Comparison of ENCODE assay signal across 14 cellular contexts in genomic region chr5:142319105-142319504, GRCh38. TPM values are rescaled to one million over a fixed set of nuclear protein-coding genes. Genes with fewer than 3 reads are reported as not detected.
DNase-seq lines count a peak whose midpoint lies in the region; ATAC-seq, FAIRE-seq and TF ChIP-seq lines count a peak whose summit lies in the region.
"Had no signal": no experiment of that assay in that cellular context is flagged by ENCODE, and none has a peak within 500 bp of the region (broad histone marks: within the 10 kb centered on the region; RNA-seq: fewer than 3 reads in every experiment).

No MANE protein-coding gene starts in this region.

- BruUV-seq in HepG2 (replicated peaks; lab: Mats Ljungman, UMichigan) = no TSS peak

- 81% methylated on average over 2 of the region's 2 CpGs for WGBS in HepG2 (ENCODE audit: low lambda C conversion rate)
- WGBS in right lobe of liver (ENCODE audit: insufficient coverage, low coverage, low lambda C conversion rate, missing lambda C conversion rate) = 64% methylated on average over 2 of the region's 2 CpGs
- 77 to 88% (median 85%) methylated on average over 2 of the region's 2 CpGs for WGBS in ovary, 3 donors

- no peak overlapping the region for H3K27ac ChIP-seq in HepG2 (ENCODE audit: extremely low read length, insufficient read depth, low read length)
- peak overlapping the region in 1 of 3 donors; percentile 36 for H3K27ac ChIP-seq in right lobe of liver
- H3K27ac ChIP-seq in ascending aorta = peak overlapping the region; percentile 29 to 96
- H3K27ac ChIP-seq in upper lobe of right lung = peak overlapping the region; percentile 42
- H3K27ac ChIP-seq in ovary = no peak overlapping the region

- no peak for TF ChIP-seq CTCF in HepG2 (CRISPR knock-in tag; IDR thresholded peaks at IDR 0.05)
- no peak for TF ChIP-seq CTCF in right lobe of liver (IDR thresholded peaks at IDR 0.05)
- TF ChIP-seq CTCF in ascending aorta (IDR thresholded peaks at IDR 0.05) = no peak
- TF ChIP-seq CTCF in upper lobe of right lung (IDR thresholded peaks at IDR 0.05) = no peak
- no peak for TF ChIP-seq CTCF in ovary (IDR thresholded peaks at IDR 0.05)

- H4K20me1 ChIP-seq in HepG2 (ENCODE audit: insufficient read depth, low read length) = peaks cover 96% of the 10 kb centered on the region

- DNase-seq in HepG2 (ENCODE audit: low spot score) = no peak
- DNase-seq in right lobe of liver = no peak
- no peak for DNase-seq in ascending aorta (ENCODE audit: low spot score in 2 of 2)
- no peak for DNase-seq in upper lobe of right lung
- no peak for DNase-seq in ovary
- DNase-seq in SK-N-DZ (ENCODE audit: low spot score) = no peak
- no peak for DNase-seq in C1 segment of cervical spinal cord (lab: John Stamatoyannopoulos, UW)
- DNase-seq: activated CD4-positive, CD25-positive, alpha-beta regulatory T cell; activated T-cell treated with anti-CD3 and anti-CD28 coated beads, Interleukin-2, amount 50 U/mL, for 48 hours; CD4-positive, alpha-beta T cell; central memory CD4-positive, alpha-beta T cell; NCI-H2029 had no signal

- H3K79me2 ChIP-seq in HepG2 (ENCODE audit: insufficient read depth, low read length) = peaks cover 100% of the 10 kb centered on the region

- POLR2A ChIA-PET in HepG2 (lab: Yijun Ruan, JAX) = interaction anchor here (10.3 kb wide), 1 partner anchor 39 kb away, joined by 122 read pairs; no protein-coding TSS in a partner anchor

- H3K4me1 ChIP-seq in HepG2 (ENCODE audit: insufficient read depth, low read length) (peaks cover 75% of the 10 kb centered on the region), right lobe of liver (peaks cover 0 to 44% (median 20%) of the 10 kb centered on the region in 4 donors), ascending aorta (peaks cover 6 to 53% of the 10 kb centered on the region in 2 donors), upper lobe of right lung (peaks cover 74% of the 10 kb centered on the region), ovary (ENCODE audit: insufficient read depth) (peaks cover 2% of the 10 kb centered on the region)

- H3K4me2 ChIP-seq in HepG2 (ENCODE audit: low read depth, low read length) = peak overlapping the region; percentile 83

- CTCF ChIA-PET in HepG2 (lab: Yijun Ruan, JAX; ENCODE audit: low intra/inter-chr PET ratio, low total read pairs) = interaction anchor here (2.3 kb wide), 1 partner anchor 230 kb away, joined by 11 read pairs; no protein-coding TSS in a partner anchor

- in situ Hi-C loops in HepG2 (cut with HindIII; ENCODE audit: extremely low pct_ligation_motif_present, low pct_unique_long_range_greater_than_20kb) = loop anchor here (25.0 kb wide), 1 partner anchor 157 kb away; no protein-coding TSS in a partner anchor

- no peak for FAIRE-seq in HepG2 (lab: Jason Lieb, UNC)
- FAIRE-seq: RCC 7860 had no signal

- H3K9ac ChIP-seq in HepG2 (ENCODE audit: insufficient read depth, low read depth, low read length) = no peak overlapping the region

- TF ChIP-seq EP300 in HepG2 (IDR thresholded peaks at IDR 0.05; ENCODE audit: low read depth in 2 of 2, low read length in 2 of 2) = no peak
- no peak for TF ChIP-seq EP300 in HepG2 (CRISPR knock-in tag; IDR thresholded peaks at IDR 0.05; ENCODE audit: borderline replicate concordance)
- no peak for TF ChIP-seq EP300 in ovary (IDR thresholded peaks at IDR 0.05)

- H3K9me3 ChIP-seq in HepG2 (ENCODE audit: low read length) = no peaks in the 10 kb centered on the region
- no peaks in the 10 kb centered on the region for H3K9me3 ChIP-seq in right lobe of liver
- H3K9me3 ChIP-seq in ascending aorta = no peaks in the 10 kb centered on the region
- H3K9me3 ChIP-seq in iPS-18c (ENCODE audit: control insufficient read depth, insufficient read depth, low read length) = no peaks in the 10 kb centered on the region
- no peaks in the 10 kb centered on the region for H3K9me3 ChIP-seq in upper lobe of right lung
- no peaks in the 10 kb centered on the region for H3K9me3 ChIP-seq in ovary

- no peak overlapping the region for H2AFZ ChIP-seq in HepG2 (ENCODE audit: low read length)

- TF ChIP-seq POLR2A in HepG2 (IDR thresholded peaks at IDR 0.05; ENCODE audit: insufficient read depth in 1 of 2, low read depth in 2 of 2, low read length in 2 of 2) (no peak), right lobe of liver (IDR thresholded peaks at IDR 0.05) (no peak), ovary (IDR thresholded peaks at IDR 0.05) (no peak)

- H3K36me3 ChIP-seq in HepG2 (replicated peaks in 1 of 2; ENCODE audit: control insufficient read depth in 1 of 2, insufficient read depth in 2 of 2, low read length in 2 of 2) (peaks cover 21 to 46% of the 10 kb centered on the region in 2 experiments), right lobe of liver (peaks cover 0 to 5% (median 0%) of the 10 kb centered on the region in 4 donors), ascending aorta (peaks cover 4 to 15% of the 10 kb centered on the region in 2 donors), upper lobe of right lung (peaks cover 22% of the 10 kb centered on the region), ovary (no peaks in the 10 kb centered on the region)

- intact Hi-C loops in HepG2 (cut with micrococcal nuclease; ENCODE audit: unreplicated experiment) (no loop called here), right lobe of liver (cut with DNase I) (no loop called here), ascending aorta (cut with DNase I) (no loop called here), upper lobe of right lung (cut with DNase I) (no loop called here), ovary (cut with DNase I) (no loop called here)

- H3K4me3 ChIP-seq in HepG2 (replicated peaks in 1 of 3; ENCODE audit: insufficient read depth in 1 of 3, low read depth in 2 of 3, low read length in 3 of 3) (peak overlapping the region; percentile 1 to 11 (median 10); a peak in 3 of 6 replicates), right lobe of liver (no peak overlapping the region), ascending aorta (peak overlapping the region; percentile 29 to 83), iPS-18c (ENCODE audit: insufficient read depth, low read depth, low read length) (0 out of 2 replicates have a peak overlapping the region, but pooled peaks have one; percentile 6), upper lobe of right lung (peak overlapping the region; percentile 63), ovary (no peak overlapping the region)

- H3K27me3 ChIP-seq in HepG2 (ENCODE audit: control insufficient read depth in 1 of 2, insufficient read depth in 2 of 2, low read length in 2 of 2) (no peaks in the 10 kb centered on the region; a peak in 2 of 5 replicates), right lobe of liver (no peaks in the 10 kb centered on the region), ascending aorta (no peaks in the 10 kb centered on the region), upper lobe of right lung (peaks cover 8% of the 10 kb centered on the region), ovary (no peaks in the 10 kb centered on the region)

- ATAC-seq in HepG2 = no peak
- ATAC-seq in right lobe of liver = no peak
- peak; percentile 2 for ATAC-seq in upper lobe of right lung

- TF ChIP-seq RAD21 in HepG2 (CRISPR knock-in tag; IDR thresholded peaks at IDR 0.05) = no peak

TF ChIP-seq in HepG2, 621 proteins besides CTCF, POLR2A, EP300 and RAD21:
- TF ChIP-seq THRA (CRISPR knock-in tag; IDR thresholded peaks at IDR 0.05; ENCODE audit: borderline replicate concordance) = no peak
- TF ChIP-seq ZNF792 (CRISPR knock-in tag; IDR thresholded peaks at IDR 0.05) = no peak
- TF ChIP-seq ZNF138 (CRISPR knock-in tag; IDR thresholded peaks at IDR 0.05; ENCODE audit: low read depth) = no peak
- TF ChIP-seq PITX1 (CRISPR knock-in tag; IDR thresholded peaks at IDR 0.05) = no peak
- TF ChIP-seq ZKSCAN8 (CRISPR knock-in tag; IDR thresholded peaks at IDR 0.05; ENCODE audit: borderline replicate concordance) = no peak
- no peak for TF ChIP-seq ZNF230 (CRISPR knock-in tag; IDR thresholded peaks at IDR 0.05)

RNA-seq across cellular contexts. Expression of gene SPRY4, which starts 5.7 kb away (rescaled TPM):
- 8.9 and 9.0 TPM in 2 replicates for total RNA-seq in HepG2 (2016; rRNA removed; fragmentation: Illumina TruSeq; extraction: Trizol)
- 1.6 and 1.8 TPM in 2 replicates for total RNA-seq in HepG2 (2016; cell fraction: cytosol; rRNA removed; fragmentation: Illumina TruSeq; extraction: Trizol; ENCODE audit: low read depth)
- total RNA-seq in HepG2 (2016; cell fraction: insoluble cytoplasmic fraction; rRNA removed; fragmentation: Illumina TruSeq; extraction: Trizol) = 8.3 and 8.7 TPM in 2 replicates
- 5.8 and 6.0 TPM in 2 replicates for total RNA-seq in HepG2 (2016; cell fraction: membrane; rRNA removed; fragmentation: Illumina TruSeq; extraction: Trizol)
- total RNA-seq in HepG2 (2016; cell fraction: nucleus; rRNA removed; fragmentation: Illumina TruSeq; extraction: Trizol) = 12.5 and 16.8 TPM in 2 replicates
- polyA plus RNA-seq in HepG2 (2011; rRNA removed) = 17.8 and 19.2 TPM in 2 replicates
- polyA plus RNA-seq in HepG2 (2011; cell fraction: cytosol; rRNA removed) = 10.9 and 12.6 TPM in 2 replicates
- 61.0 and 63.7 TPM in 2 replicates for polyA plus RNA-seq in HepG2 (2011; cell fraction: nucleus; rRNA removed)
- polyA plus RNA-seq in HepG2 (2012) = 10.0 and 17.2 TPM in 2 replicates
- 0.37 and 0.40 TPM in 2 replicates for polyA plus RNA-seq in HepG2 (2016; cell fraction: cytosol; fragmentation: Illumina TruSeq; extraction: Trizol; ENCODE audit: low read depth)
- 6.9 and 9.0 TPM in 2 replicates for polyA plus RNA-seq in HepG2 (2016; cell fraction: insoluble cytoplasmic fraction; fragmentation: Illumina TruSeq; extraction: Trizol; ENCODE audit: low read depth)
- polyA plus RNA-seq in HepG2 (2016; cell fraction: membrane; fragmentation: Illumina TruSeq; extraction: Trizol; ENCODE audit: low read depth) = 2.0 and 2.1 TPM in 2 replicates
- 21.3 and 22.7 TPM in 2 replicates for polyA plus RNA-seq in HepG2 (2016; cell fraction: nucleus; fragmentation: Illumina TruSeq; extraction: Trizol; ENCODE audit: insufficient read depth, low read depth)
- 0.09 and 81.1 TPM in 2 replicates for polyA minus RNA-seq in HepG2 (2011; rRNA and poly(A)+ RNA removed; ENCODE audit: low replicate concordance)
- polyA minus RNA-seq in HepG2 (2011; cell fraction: cytosol; rRNA and poly(A)+ RNA removed) = 21.7 and 22.2 TPM in 2 replicates
- 40.0 and 40.4 TPM in 2 replicates for polyA minus RNA-seq in HepG2 (2011; cell fraction: nucleus; rRNA and poly(A)+ RNA removed)
- total RNA-seq in right lobe of liver = 10 to 100 TPM in 2 of 6 experiments, 1 to 10 TPM in 4; 3.9 to 11.6 (median 7.3) TPM
- 111 TPM for total RNA-seq in ascending aorta
- total RNA-seq in upper lobe of right lung = 89.8 TPM
- total RNA-seq in ovary = 10 to 100 TPM in 1 of 7 donors, 1 to 10 TPM in 6; 1.9 to 15.9 (median 5.5) TPM
- polyA plus RNA-seq in ovary = 1 to 10 TPM; 2.0 to 8.6 TPM
- polyA plus RNA-seq in SK-N-DZ (2014; cell fraction: cytosol; rRNA removed) = not detected in 2 replicates
- not detected in 2 replicates for polyA plus RNA-seq in SK-N-DZ (2014; cell fraction: nucleus; rRNA removed)

Comparison
In these comparisons a context has a peak if more than half of its experiments do, and no peak if none do; other contexts are left out.
1. H3K4me3 ChIP-seq: peak in HepG2 (3 of 3), ascending aorta (2 of 2), iPS-18c (single experiment) and upper lobe of right lung (single experiment); none in right lobe of liver (0 of 3) and ovary (single experiment).
2. H3K27ac ChIP-seq: peak in ascending aorta (2 of 2) and upper lobe of right lung (single experiment); none in HepG2 (single experiment) and ovary (0 of 2).